Comparison of ENCODE assay signal across 23 cellular contexts in genomic region chr20:54099894-54100293, GRCh38. TPM values are rescaled to one million over a fixed set of nuclear protein-coding genes. Genes with fewer than 3 reads are reported as not detected.
A peak's percentile ranks its signal among the peaks of the same experiment; 100 is the strongest.
DNase-seq lines count a peak whose midpoint lies in the region; ATAC-seq, FAIRE-seq and TF ChIP-seq lines count a peak whose summit lies in the region.
"Had no signal": no experiment of that assay in that cellular context is flagged by ENCODE, and none has a peak within 500 bp of the region (broad histone marks: within the 10 kb centered on the region; RNA-seq: fewer than 3 reads in every experiment).

No MANE protein-coding gene starts in this region.

- TF ChIP-seq POLR2A in HepG2 (IDR thresholded peaks at IDR 0.05; ENCODE audit: insufficient read depth in 1 of 2, low read depth in 2 of 2, low read length in 2 of 2) (no peak), right lobe of liver (IDR thresholded peaks at IDR 0.05) (no peak)

- H3K4me2 ChIP-seq in HepG2 (ENCODE audit: low read depth, low read length) = no peak overlapping the region

- no peak overlapping the region for H3K4me3 Mint-ChIP-seq in activated naive CD8-positive, alpha-beta T cell treated with anti-CD3 and anti-CD28 coated beads, Interleukin-2, amount 50 U/mL, for 24 hours
- no peak overlapping the region for H3K4me3 Mint-ChIP-seq in nephron progenitor cell
- H3K4me3 Mint-ChIP-seq: CD4-positive, alpha-beta T cell; HFFc6 had no signal

- H3K4me3 ChIP-seq in HepG2 (replicated peaks in 1 of 3; ENCODE audit: insufficient read depth in 1 of 3, low read depth in 2 of 3, low read length in 3 of 3) (no peak overlapping the region), right lobe of liver (no peak overlapping the region)
- H3K4me3 ChIP-seq: GM23248 had no signal

- H3K9me3 Mint-ChIP-seq in activated naive CD8-positive, alpha-beta T cell treated with anti-CD3 and anti-CD28 coated beads, Interleukin-2, amount 50 U/mL, for 24 hours = no peaks in the 10 kb centered on the region
- H3K9me3 Mint-ChIP-seq in nephron progenitor cell = peaks cover 7% of the 10 kb centered on the region
- H3K9me3 Mint-ChIP-seq: CD4-positive, alpha-beta T cell; HFFc6 had no signal

- H3K9me3 ChIP-seq in HepG2 (ENCODE audit: low read length) = no peaks in the 10 kb centered on the region
- H3K9me3 ChIP-seq in right lobe of liver = no peaks in the 10 kb centered on the region
- H3K9me3 ChIP-seq: BE2C, Caco-2 had no signal

- TF ChIP-seq EP300 in HepG2 (IDR thresholded peaks at IDR 0.05; ENCODE audit: low read depth in 2 of 2, low read length in 2 of 2) (no peak), HepG2 (CRISPR knock-in tag; IDR thresholded peaks at IDR 0.05; ENCODE audit: borderline replicate concordance) (no peak)

- H3K27me3 ChIP-seq in HepG2 (ENCODE audit: control insufficient read depth in 1 of 2, insufficient read depth in 2 of 2, low read length in 2 of 2) (no peaks in the 10 kb centered on the region), right lobe of liver (no peaks in the 10 kb centered on the region)

- no TSS peak for BruUV-seq in HepG2 (replicated peaks; lab: Mats Ljungman, UMichigan)

- H3K27ac ChIP-seq in HepG2 (ENCODE audit: extremely low read length, insufficient read depth, low read length) (no peak overlapping the region), right lobe of liver (no peak overlapping the region)
- H3K27ac ChIP-seq: GM23248 had no signal

- H3K9ac ChIP-seq in HepG2 (ENCODE audit: insufficient read depth, low read depth, low read length) = no peak overlapping the region
- H3K9ac ChIP-seq: GM23248 had no signal

- intact Hi-C loops in HepG2 (cut with micrococcal nuclease; ENCODE audit: unreplicated experiment) (loop anchor here (5.0 to 10.0 kb wide), 2 partner anchors 525 to 547 kb away; no protein-coding TSS in a partner anchor), right lobe of liver (cut with DNase I) (loop anchor here (2.0 to 10.0 kb wide), 3 partner anchors 99 to 565 kb away; no protein-coding TSS in a partner anchor)

- H3K27ac Mint-ChIP-seq in activated naive CD8-positive, alpha-beta T cell treated with anti-CD3 and anti-CD28 coated beads, Interleukin-2, amount 50 U/mL, for 24 hours = peak overlapping the region; percentile 59
- H3K27ac Mint-ChIP-seq in nephron progenitor cell = peak overlapping the region; percentile 79
- H3K27ac Mint-ChIP-seq: CD4-positive, alpha-beta T cell; HFFc6 had no signal

- FAIRE-seq in HepG2 (lab: Jason Lieb, UNC) (no peak), urothelium cell line (lab: Jason Lieb, UNC) (peak; percentile 84)
- FAIRE-seq: GM12891, GM19239 had no signal

- in situ Hi-C loops in HepG2 (cut with HindIII; ENCODE audit: extremely low pct_ligation_motif_present, low pct_unique_long_range_greater_than_20kb) = loop anchor here (5.0 to 10.0 kb wide), 2 partner anchors 97 to 525 kb away; no protein-coding TSS in a partner anchor

- CTCF ChIA-PET in HepG2 (lab: Yijun Ruan, JAX; ENCODE audit: low intra/inter-chr PET ratio, low total read pairs) = interaction anchor here (7.4 kb wide), 1 partner anchor 99 kb away, joined by 358 read pairs; no protein-coding TSS in a partner anchor

- H4K20me1 ChIP-seq in HepG2 (ENCODE audit: insufficient read depth, low read length) = no peaks in the 10 kb centered on the region

- no peaks in the 10 kb centered on the region for H3K36me3 Mint-ChIP-seq in activated naive CD8-positive, alpha-beta T cell treated with anti-CD3 and anti-CD28 coated beads, Interleukin-2, amount 50 U/mL, for 24 hours (ENCODE audit: low read depth)
- peaks cover 6% of the 10 kb centered on the region for H3K36me3 Mint-ChIP-seq in nephron progenitor cell (ENCODE audit: low read depth)

- DNase-seq in HepG2 (ENCODE audit: low spot score) = no peak
- DNase-seq in right lobe of liver = no peak
- DNase-seq in activated naive CD8-positive, alpha-beta T cell treated with anti-CD3 and anti-CD28 coated beads, Interleukin-2, amount 50 U/mL, for 24 hours = no peak
- no peak for DNase-seq in nephron progenitor cell
- no peak for DNase-seq in urothelium cell line (ENCODE audit: low spot score)
- no peak for DNase-seq in DMS53 (lab: John Stamatoyannopoulos, UW)
- no peak for DNase-seq in DMS114 treated with DMSO at 0.1 percent for 48 hours (lab: John Stamatoyannopoulos, UW; ENCODE audit: unreplicated experiment)
- DNase-seq: ACHN; BE2C; C1 segment of cervical spinal cord; Caco-2; CD4-positive, alpha-beta T cell; DND-41; EL; GM23248; HCEC 1CT; HFFc6; KG1 had no signal

- ATAC-seq in HepG2 (no peak), right lobe of liver (no peak), HG03442 (IDR thresholded peaks at IDR 0.05; ENCODE audit: unreplicated experiment) (no peak)
- no peak for ATAC-seq in activated naive CD8-positive, alpha-beta T cell treated with anti-CD3 and anti-CD28 coated beads, Interleukin-2, amount 50 U/mL, for 24 hours

- no peak for TF ChIP-seq RAD21 in HepG2 (CRISPR knock-in tag; IDR thresholded peaks at IDR 0.05)

- POLR2A ChIA-PET in HepG2 (lab: Yijun Ruan, JAX) = interaction anchor here (1.2 to 4.3 kb wide), 5 partner anchors 8 to 95 kb away, joined by 3 to 40 read pairs (median 10); no protein-coding TSS in a partner anchor

- H3K27me3 Mint-ChIP-seq in activated naive CD8-positive, alpha-beta T cell treated with anti-CD3 and anti-CD28 coated beads, Interleukin-2, amount 50 U/mL, for 24 hours = peaks cover 2% of the 10 kb centered on the region
- H3K27me3 Mint-ChIP-seq in nephron progenitor cell (ENCODE audit: low read depth, poor library complexity) = peaks cover 4% of the 10 kb centered on the region

- no peaks in the 10 kb centered on the region for H3K79me2 ChIP-seq in HepG2 (ENCODE audit: insufficient read depth, low read length)

- H3K4me1 ChIP-seq in HepG2 (ENCODE audit: insufficient read depth, low read length) (peaks cover 73% of the 10 kb centered on the region), right lobe of liver (peaks cover 0 to 21% (median 7%) of the 10 kb centered on the region in 4 donors)
- H3K4me1 ChIP-seq: BE2C had no signal

- no peaks in the 10 kb centered on the region for H3K36me3 ChIP-seq in HepG2 (replicated peaks in 1 of 2; ENCODE audit: control insufficient read depth in 1 of 2, insufficient read depth in 2 of 2, low read length in 2 of 2)
- no peaks in the 10 kb centered on the region for H3K36me3 ChIP-seq in right lobe of liver
- H3K36me3 ChIP-seq: BE2C had no signal

- no peak overlapping the region for H2AFZ ChIP-seq in HepG2 (ENCODE audit: low read length)
- H2AFZ ChIP-seq: GM23248 had no signal

- H3K4me1 Mint-ChIP-seq in activated naive CD8-positive, alpha-beta T cell treated with anti-CD3 and anti-CD28 coated beads, Interleukin-2, amount 50 U/mL, for 24 hours = peaks cover 2% of the 10 kb centered on the region
- H3K4me1 Mint-ChIP-seq in nephron progenitor cell = peaks cover 5% of the 10 kb centered on the region

- no peak for TF ChIP-seq CTCF in HepG2 (CRISPR knock-in tag; IDR thresholded peaks at IDR 0.05)
- no peak for TF ChIP-seq CTCF in right lobe of liver (IDR thresholded peaks at IDR 0.05)
- no peak for TF ChIP-seq CTCF in nephron progenitor cell (IDR thresholded peaks at IDR 0.05)

- 99% methylated on average over 3 of the region's 3 CpGs for WGBS in HepG2 (ENCODE audit: low lambda C conversion rate)
- whole genome bisulfite sequencing in right lobe of liver (ENCODE audit: insufficient coverage, low coverage, low lambda C conversion rate, missing lambda C conversion rate) = 95% methylated on average over 3 of the region's 3 CpGs

TF ChIP-seq in HepG2, 621 proteins besides CTCF, POLR2A, EP300 and RAD21 (continues in another document):
- TF ChIP-seq CENPBD1 (CRISPR knock-in tag; IDR thresholded peaks at IDR 0.05; ENCODE audit: borderline replicate concordance, low read depth) = no peak
- TF ChIP-seq ZNF883 (CRISPR knock-in tag; IDR thresholded peaks at IDR 0.05; ENCODE audit: not compliant biosample characterization) = no peak
- no peak for TF ChIP-seq ZNF737 (CRISPR knock-in tag; IDR thresholded peaks at IDR 0.05; ENCODE audit: borderline replicate concordance)
- 0 out of 2 replicates have a peak, but pooled peaks have one; percentile 14 for TF ChIP-seq MATR3 (CRISPR knock-in tag; IDR thresholded peaks at IDR 0.05)
- no peak for TF ChIP-seq CC2D1A (CRISPR knock-in tag; IDR thresholded peaks at IDR 0.05)
- peak; percentile 94 for TF ChIP-seq ATF7 (IDR thresholded peaks at IDR 0.05)
- TF ChIP-seq ATF7 (CRISPR knock-in tag; IDR thresholded peaks at IDR 0.05) = no peak
- no peak for TF ChIP-seq NRL (CRISPR knock-in tag; IDR thresholded peaks at IDR 0.05; ENCODE audit: borderline replicate concordance)
- no peak for TF ChIP-seq FOXK2 (IDR thresholded peaks at IDR 0.05)
- no peak for TF ChIP-seq POGZ (CRISPR knock-in tag; IDR thresholded peaks at IDR 0.05)

RNA-seq across cellular contexts. Expression of gene BCAS1, which starts 29.5 kb away (rescaled TPM):
- total RNA-seq in HepG2 (2016; rRNA removed; fragmentation: Illumina TruSeq; extraction: Trizol) (0.67 and 0.91 TPM in 2 replicates), right lobe of liver (under 1 TPM in 4 of 6 experiments, not detected in 2; 0.07 to 0.43 (median 0.15) TPM)
- 0.09 and 0.10 TPM in 2 replicates for total RNA-seq in HepG2 (2016; cell fraction: cytosol; rRNA removed; fragmentation: Illumina TruSeq; extraction: Trizol; ENCODE audit: low read depth)
- 0.43 and 1.0 TPM in 2 replicates for total RNA-seq in HepG2 (2016; cell fraction: insoluble cytoplasmic fraction; rRNA removed; fragmentation: Illumina TruSeq; extraction: Trizol)
- 0.17 and 0.28 TPM in 2 replicates for total RNA-seq in HepG2 (2016; cell fraction: membrane; rRNA removed; fragmentation: Illumina TruSeq; extraction: Trizol)
- total RNA-seq in HepG2 (2016; cell fraction: nucleus; rRNA removed; fragmentation: Illumina TruSeq; extraction: Trizol) = 0.53 and 0.62 TPM in 2 replicates
- polyA plus RNA-seq in HepG2 (2011; rRNA removed) = 0.55 and 0.95 TPM in 2 replicates
- 0.58 and 0.74 TPM in 2 replicates for polyA plus RNA-seq in HepG2 (2011; cell fraction: cytosol; rRNA removed)
- polyA plus RNA-seq in HepG2 (2011; cell fraction: nucleus; rRNA removed) = 1.00 and 1.0 TPM in 2 replicates
- 0.56 and 1.8 TPM in 2 replicates for polyA plus RNA-seq in HepG2 (2012)
- polyA plus RNA-seq in HepG2 (2016; cell fraction: cytosol; fragmentation: Illumina TruSeq; extraction: Trizol; ENCODE audit: low read depth) = 0.08 TPM in 1 of 2 replicates, not detected in the other
- 0.65 and 0.69 TPM in 2 replicates for polyA plus RNA-seq in HepG2 (2016; cell fraction: insoluble cytoplasmic fraction; fragmentation: Illumina TruSeq; extraction: Trizol; ENCODE audit: low read depth)
- 0.12 TPM in 1 of 2 replicates, not detected in the other for polyA plus RNA-seq in HepG2 (2016; cell fraction: membrane; fragmentation: Illumina TruSeq; extraction: Trizol; ENCODE audit: low read depth)
- 0.41 and 0.48 TPM in 2 replicates for polyA plus RNA-seq in HepG2 (2016; cell fraction: nucleus; fragmentation: Illumina TruSeq; extraction: Trizol; ENCODE audit: insufficient read depth, low read depth)
- 0.22 TPM in 1 of 2 replicates, not detected in the other for polyA minus RNA-seq in HepG2 (2011; rRNA and poly(A)+ RNA removed; ENCODE audit: low replicate concordance)
- polyA minus RNA-seq in HepG2 (2011; cell fraction: cytosol; rRNA and poly(A)+ RNA removed) = 0.59 and 0.62 TPM in 2 replicates
- polyA minus RNA-seq in HepG2 (2011; cell fraction: nucleus; rRNA and poly(A)+ RNA removed) = 2.2 and 2.4 TPM in 2 replicates
- total RNA-seq: G401, GM23248, H4 had no signal
